In genomic region chr22:49976439-49977175, GRCh38 we compare ENCODE assay signal across 8 cellular contexts. TPM values are rescaled to one million over a fixed set of nuclear protein-coding genes. Genes with fewer than 3 reads are reported as not detected.
A peak's percentile ranks its signal among the peaks of the same experiment; 100 is the strongest.
DNase-seq lines count a peak whose midpoint lies in the region; ATAC-seq, FAIRE-seq and TF ChIP-seq lines count a peak whose summit lies in the region.

No MANE protein-coding gene starts in this region.

- BruUV-seq in MCF 10A (replicated peaks; lab: Mats Ljungman, UMichigan), result no TSS peak

- H3K4me1 Mint-ChIP-seq in MCF 10A (ENCODE audit: insufficient read depth, unreplicated experiment), result peaks cover 6% of the 10 kb centered on the region

- H3K4me1 ChIP-seq in breast epithelium, result peaks cover 0 to 5% of the 10 kb centered on the region in 2 donors
- H3K4me1 ChIP-seq in left ventricle myocardium inferior, result peaks cover 8% of the 10 kb centered on the region
- H3K4me1 ChIP-seq in ascending aorta, result peaks cover 5 to 7% of the 10 kb centered on the region in 2 donors

- H3K27ac ChIP-seq in breast epithelium (peak overlapping the region in 1 of 2 donors; percentile 82), left ventricle myocardium inferior (replicated peaks) (no peak overlapping the region), ascending aorta (no peak overlapping the region)

- no peaks in the 10 kb centered on the region for H3K27me3 ChIP-seq in breast epithelium
- no peaks in the 10 kb centered on the region for H3K27me3 ChIP-seq in left ventricle myocardium inferior (ENCODE audit: low read depth)
- no peaks in the 10 kb centered on the region for H3K27me3 ChIP-seq in ascending aorta

- POLR2A ChIA-PET in MCF 10A (lab: Yijun Ruan, JAX), result interaction anchor here (0.6 to 0.8 kb wide), 2 partner anchors 29 to 37 kb away, joined by 3 to 7 read pairs; no protein-coding TSS in a partner anchor

- no peak for TF ChIP-seq CTCF in breast epithelium (IDR thresholded peaks at IDR 0.05)
- TF ChIP-seq CTCF in MCF 10A (IDR thresholded peaks at IDR 0.05; ENCODE audit: unreplicated experiment), result no peak
- no peak for TF ChIP-seq CTCF in left ventricle myocardium inferior (IDR thresholded peaks at IDR 0.05; ENCODE audit: borderline replicate concordance)
- TF ChIP-seq CTCF in ascending aorta (IDR thresholded peaks at IDR 0.05), result no peak

- H3K9me3 Mint-ChIP-seq in MCF 10A (ENCODE audit: unreplicated experiment), result peaks cover 12% of the 10 kb centered on the region

- H3K9me3 ChIP-seq in breast epithelium (no peaks in the 10 kb centered on the region), left ventricle myocardium inferior (replicated peaks) (peaks cover 11% of the 10 kb centered on the region), ascending aorta (peaks cover 0 to 9% of the 10 kb centered on the region in 2 donors)

- H3K36me3 Mint-ChIP-seq in MCF 10A (ENCODE audit: insufficient read depth, unreplicated experiment), result peaks cover 17% of the 10 kb centered on the region

- TF ChIP-seq POLR2A in breast epithelium (IDR thresholded peaks at IDR 0.05), result no peak

- DNase-seq in breast epithelium (ENCODE audit: low spot score in 2 of 2) (peak; percentile 18 to 22), MCF 10A (ENCODE audit: unreplicated experiment) (no peak), UCSD-AML1 (lab: John Stamatoyannopoulos, UW; ENCODE audit: unreplicated experiment) (peak; percentile 39), germinal center (ENCODE audit: low spot score) (peak; percentile 78), urothelium cell line (ENCODE audit: low spot score) (no peak), left ventricle myocardium inferior (no peak), ascending aorta (ENCODE audit: low spot score in 2 of 2) (no peak)

- H3K4me3 ChIP-seq in breast epithelium (no peak overlapping the region), left ventricle myocardium inferior (no peak overlapping the region), ascending aorta (no peak overlapping the region)

- CTCF ChIA-PET in MCF 10A (lab: Yijun Ruan, JAX), result interaction anchor here (1.1 kb wide), 1 partner anchor 51 kb away, joined by 3 read pairs; no protein-coding TSS in a partner anchor

- H3K27ac Mint-ChIP-seq in MCF 10A (ENCODE audit: low read depth, unreplicated experiment), result no peak overlapping the region

- intact Hi-C loops in breast epithelium (cut with DNase I; ENCODE audit: low total_unique reads), result no loop called here
- intact Hi-C loops in MCF 10A (cut with micrococcal nuclease), result no loop called here
- intact Hi-C loops in left ventricle myocardium inferior (cut with micrococcal nuclease), result no loop called here
- intact Hi-C loops in ascending aorta (cut with DNase I), result no loop called here

- peak; percentile 66 for FAIRE-seq in urothelium cell line (lab: Jason Lieb, UNC)

- H3K36me3 ChIP-seq in breast epithelium, result no peaks in the 10 kb centered on the region
- H3K36me3 ChIP-seq in left ventricle myocardium inferior, result no peaks in the 10 kb centered on the region
- no peaks in the 10 kb centered on the region for H3K36me3 ChIP-seq in ascending aorta

- no peak for ATAC-seq in GM19467 (IDR thresholded peaks at IDR 0.05; ENCODE audit: unreplicated experiment)

- H3K27me3 Mint-ChIP-seq in MCF 10A (ENCODE audit: insufficient read depth, unreplicated experiment), result no peaks in the 10 kb centered on the region

- H3K4me3 Mint-ChIP-seq in MCF 10A (ENCODE audit: unreplicated experiment), result no peak overlapping the region

RNA-seq across cellular contexts. Expression of gene PIM3, which starts 16.0 kb away (rescaled TPM):
- total RNA-seq in breast epithelium (10 to 100 TPM; 63.0 to 92.1 (median 87.1) TPM), MCF 10A (2022) (56.3 and 73.5 TPM in 2 replicates), left ventricle myocardium inferior (57.1 TPM), ascending aorta (269 TPM)

RNA-seq across cellular contexts. Expression of gene IL17REL, which starts 36.0 kb away (rescaled TPM):
- total RNA-seq in breast epithelium (not detected), MCF 10A (2022) (not detected in 2 replicates), left ventricle myocardium inferior (not detected), ascending aorta (not detected)

RNA-seq across cellular contexts. Expression of gene CRELD2, which starts 58.2 kb away (rescaled TPM):
- 10 to 100 TPM; 20.6 to 59.3 (median 39.5) TPM for total RNA-seq in breast epithelium
- 70.7 and 107 TPM in 2 replicates for total RNA-seq in MCF 10A (2022)
- 25.5 TPM for total RNA-seq in left ventricle myocardium inferior
- total RNA-seq in ascending aorta, result 61.8 TPM

RNA-seq across cellular contexts. Expression of gene ALG12, which starts 58.4 kb away (rescaled TPM):
- total RNA-seq in breast epithelium, result 10 to 100 TPM; 16.6 to 22.4 (median 19.7) TPM
- 16.6 and 18.2 TPM in 2 replicates for total RNA-seq in MCF 10A (2022)
- total RNA-seq in left ventricle myocardium inferior, result 17.0 TPM
- total RNA-seq in ascending aorta, result 6.9 TPM

Comparison
In these comparisons a context has a peak if more than half of its experiments do, and no peak if none do; other contexts are left out.
1. DNase-seq: peak in breast epithelium (2 of 2), UCSD-AML1 (single experiment) and germinal center (single experiment); none in MCF 10A (single experiment), urothelium cell line (single experiment), left ventricle myocardium inferior (single experiment) and ascending aorta (0 of 2).